8 cellular contexts compared by ENCODE assay signal in genomic region chr2:65366595-65367125, GRCh38.
DNase-seq lines count a peak whose midpoint lies in the region; ATAC-seq and TF ChIP-seq lines count a peak whose summit lies in the region.

No MANE protein-coding gene starts in this region.

- no peak overlapping the region for H3K18ac ChIP-seq in trophoblast cell (ENCODE audit: low read length)

- H3K4me3 ChIP-seq in epithelial cell of esophagus (ENCODE audit: low read length) (peak overlapping the region; percentile 21), trophoblast cell (ENCODE audit: low read depth, low read length) (no peak overlapping the region), neural progenitor cell (no peak overlapping the region)

- no peak overlapping the region for H4K91ac ChIP-seq in trophoblast cell (ENCODE audit: low read depth, low read length)

- H2AFZ ChIP-seq in trophoblast cell (ENCODE audit: insufficient read depth, low read length, poor library complexity) (no peak overlapping the region), neural progenitor cell (replicated peaks) (no peak overlapping the region)

- no peaks in the 10 kb centered on the region for H3K27me3 Mint-ChIP-seq in neural progenitor cell (ENCODE audit: insufficient read depth, low read depth)

- H3K9me3 ChIP-seq in trophoblast cell (ENCODE audit: insufficient read depth, low read depth, low read length) (no peaks in the 10 kb centered on the region), neural progenitor cell (ENCODE audit: low read depth) (no peaks in the 10 kb centered on the region)

- H2BK12ac ChIP-seq in trophoblast cell (ENCODE audit: low read length): no peak overlapping the region

- H3K23ac ChIP-seq in trophoblast cell (ENCODE audit: low read length): no peak overlapping the region

- H3K36me3 Mint-ChIP-seq in neural progenitor cell: no peaks in the 10 kb centered on the region

- H3K79me1 ChIP-seq in trophoblast cell (ENCODE audit: low read length): no peaks in the 10 kb centered on the region

- no peak overlapping the region for H3K14ac ChIP-seq in trophoblast cell (ENCODE audit: low read length)

- H3K27ac Mint-ChIP-seq in neural progenitor cell: no peak overlapping the region

- H3K4me2 ChIP-seq in trophoblast cell (ENCODE audit: low read length) (no peak overlapping the region), neural progenitor cell (no peak overlapping the region)

- H2BK5ac ChIP-seq in trophoblast cell (ENCODE audit: low read depth, low read length, poor library complexity): no peak overlapping the region

- peaks cover 70% of the 10 kb centered on the region for H3K4me1 Mint-ChIP-seq in neural progenitor cell

- H2BK120ac ChIP-seq in trophoblast cell (ENCODE audit: insufficient read depth, low read length, poor library complexity): no peak overlapping the region

- H3K9me3 Mint-ChIP-seq in neural progenitor cell: no peaks in the 10 kb centered on the region

- peak; percentile 59 for ATAC-seq in GM18511 (IDR thresholded peaks at IDR 0.05; ENCODE audit: unreplicated experiment)
- ATAC-seq in HG02763 (IDR thresholded peaks at IDR 0.05; ENCODE audit: unreplicated experiment): no peak

- H3K36me3 ChIP-seq in trophoblast cell (ENCODE audit: control insufficient read depth in 1 of 2, insufficient read depth in 2 of 2, low read length in 2 of 2) (no peaks in the 10 kb centered on the region), neural progenitor cell (no peaks in the 10 kb centered on the region)

- no peak overlapping the region for H2AK5ac ChIP-seq in trophoblast cell (ENCODE audit: low read length)

- H3K27ac ChIP-seq in trophoblast cell (ENCODE audit: low read depth, low read length) (no peak overlapping the region), neural progenitor cell (no peak overlapping the region)

- WGBS in trophoblast cell (ENCODE audit: extremely low coverage, insufficient coverage, insufficient read length): no CpG with 5 or more reads among the region's 10 CpGs

- DNase-seq in Ammon's horn (ENCODE audit: low spot score) (peak; percentile 35), HK-2 (ENCODE audit: unreplicated experiment) (peak; percentile 55), RPMI7951 (ENCODE audit: low read depth) (peak; percentile 98), epithelial cell of esophagus (ENCODE audit: low read depth) (peak; percentile 98), trophoblast cell (peak; percentile 80 to 94), neural progenitor cell (ENCODE audit: low spot score) (no peak)

- H4K12ac ChIP-seq in trophoblast cell (ENCODE audit: low read depth, low read length): no peak overlapping the region

- no peak overlapping the region for H4K8ac ChIP-seq in trophoblast cell (ENCODE audit: low read depth, low read length)

- peaks cover 7% of the 10 kb centered on the region for H3F3A ChIP-seq in neural progenitor cell (ENCODE audit: low read depth)

- no peak overlapping the region for H3K4ac ChIP-seq in trophoblast cell (ENCODE audit: low read depth, low read length)

- no peak overlapping the region for H3K4me3 Mint-ChIP-seq in neural progenitor cell

- no peaks in the 10 kb centered on the region for H3K79me2 ChIP-seq in trophoblast cell (ENCODE audit: control insufficient read depth, insufficient read depth, low read length, poor library complexity)
- no peaks in the 10 kb centered on the region for H3K79me2 ChIP-seq in neural progenitor cell (ENCODE audit: low read depth)

- H3K4me1 ChIP-seq in trophoblast cell (ENCODE audit: control insufficient read depth in 1 of 2, insufficient read depth in 2 of 2, low read length in 2 of 2) (peaks cover 0 to 8% of the 10 kb centered on the region in 2 experiments), neural progenitor cell (peaks cover 34% of the 10 kb centered on the region)

- H3K27me3 ChIP-seq in trophoblast cell (ENCODE audit: insufficient read depth, low read length) (no peaks in the 10 kb centered on the region), neural progenitor cell (no peaks in the 10 kb centered on the region)

- TF ChIP-seq CTCF in epithelial cell of esophagus (IDR thresholded peaks at IDR 0.05; ENCODE audit: insufficient read depth, low read depth, low read length, missing control alignments) (no peak), neural progenitor cell (IDR thresholded peaks at IDR 0.05) (no peak)

- H4K20me1 ChIP-seq in neural progenitor cell (ENCODE audit: low read depth): peaks cover 63% of the 10 kb centered on the region

- H3K9ac ChIP-seq in trophoblast cell (ENCODE audit: low read length) (no peak overlapping the region), neural progenitor cell (no peak overlapping the region)
